1 cellular context compared by ENCODE assay signal in genomic region chr6:30824698-30825097, GRCh38.
TF ChIP-seq lines count a peak whose summit lies in the region.

No MANE protein-coding gene starts in this region.

TF ChIP-seq in H1, 55 proteins besides CTCF, POLR2A, EP300 and RAD21 (continued from another document):
- TF ChIP-seq POLR2AphosphoS5 (IDR thresholded peaks at IDR 0.05; ENCODE audit: low read depth, low read length) (no peak), E2F6 (IDR thresholded peaks at IDR 0.05) (no peak), TCF12 (IDR thresholded peaks at IDR 0.05; ENCODE audit: low read depth, low read length) (no peak), NANOG (IDR thresholded peaks at IDR 0.05; ENCODE audit: insufficient read depth, low read depth, low read length, poor library complexity, severe bottlenecking) (no peak), SRF (IDR thresholded peaks at IDR 0.05; ENCODE audit: low read depth, low read length) (no peak), CHD7 (IDR thresholded peaks at IDR 0.05; ENCODE audit: insufficient replicate concordance, low read length) (no peak), CTBP2 (IDR thresholded peaks at IDR 0.05; ENCODE audit: borderline replicate concordance, insufficient read depth, insufficient read length, low read length) (no peak)
